20 cellular contexts compared by ENCODE assay signal in genomic region chr16:1878256-1878655, GRCh38. TPM values are rescaled to one million over a fixed set of nuclear protein-coding genes. Genes with fewer than 3 reads are reported as not detected.
"Had no signal": no experiment of that assay in that cellular context is flagged by ENCODE, and none has a peak within 500 bp of the region (broad histone marks: within the 10 kb centered on the region; RNA-seq: fewer than 3 reads in every experiment).

No MANE protein-coding gene starts in this region.

- H3K4me1 ChIP-seq: SJSA1 had no signal

- DNase-seq: Karpas-422, KG1, MG63, NCI-H1092, NCI-H1105 treated with DMSO at 0.1 percent for 48 hours, NCI-H1417 treated with DMSO at 0.1 percent for 48 hours, NCI-H2081 treated with DMSO at 0.1 percent for 48 hours, NCI-H2227 treated with DMSO at 0.1 percent for 48 hours, NCI-H524, NCI-H526 treated with DMSO at 0.1 percent for 48 hours, NCI-H748 treated with DMSO at 0.1 percent for 48 hours, OCI-M1, Right ventricle myocardium superior, RPMI8226, SIG-M5 had no signal

- H3K9me3 ChIP-seq: MG63, SJSA1 had no signal

- H3K36me3 ChIP-seq: MG63, SJSA1 had no signal

- H3K4me3 ChIP-seq: MG63, SJSA1, SK-N-MC had no signal

- H3K27ac ChIP-seq: HL-60, SJSA1, SK-N-MC had no signal

RNA-seq across cellular contexts. Expression of gene MEIOB, which starts 6.3 kb away (rescaled TPM):
- total RNA-seq: Right ventricle myocardium superior; SJSA1; T-helper 1 cell treated with Interleukin-12 subunit alpha and Interleukin-12 subunit beta and Interleukin-4 antibody, amounts not matched to agents 30 ng/mL and 1 ng/mL, for 36 hours; T-helper 2 cell treated with Interferon-gamma antibody and Interleukin-4, amounts not matched to agents 100 ng/mL and 5 ng/mL, for 36 hours had no signal

RNA-seq across cellular contexts. Expression of gene HS3ST6, which starts 40.0 kb away (rescaled TPM):
- total RNA-seq: Right ventricle myocardium superior; SJSA1; T-helper 1 cell treated with Interleukin-12 subunit alpha and Interleukin-12 subunit beta and Interleukin-4 antibody, amounts not matched to agents 30 ng/mL and 1 ng/mL, for 36 hours; T-helper 2 cell treated with Interferon-gamma antibody and Interleukin-4, amounts not matched to agents 100 ng/mL and 5 ng/mL, for 36 hours had no signal
